1 cellular context compared by ENCODE assay signal in the genomic region with DNA sequence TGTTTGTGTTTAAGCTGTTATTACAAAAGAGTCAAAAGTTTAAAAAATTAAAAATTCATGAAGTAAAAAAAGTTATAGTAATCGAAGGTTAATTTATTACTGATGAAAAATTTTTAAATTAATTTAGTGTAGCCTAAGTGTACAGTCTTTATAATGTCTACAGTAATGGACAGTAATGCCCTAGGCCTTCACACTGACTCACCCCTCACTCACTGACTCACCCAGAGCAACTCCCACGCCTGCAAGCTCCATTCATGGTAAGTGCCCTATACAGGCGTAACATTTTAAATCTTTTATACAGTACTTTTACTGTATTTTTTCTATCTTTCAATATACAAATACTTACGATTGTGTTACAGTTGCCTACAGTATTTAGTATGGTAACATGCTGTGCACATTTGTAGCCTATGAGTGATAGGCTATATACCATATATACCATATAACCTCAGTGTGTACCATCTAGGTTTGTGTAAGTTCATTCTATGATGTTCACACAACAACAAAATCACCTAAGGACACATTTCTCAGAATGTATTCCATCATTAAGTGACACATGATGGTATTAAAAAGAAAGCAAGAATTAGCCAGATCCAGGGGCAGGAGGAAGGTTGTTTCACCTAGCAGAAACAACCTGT.
TF ChIP-seq lines count a peak whose summit lies in the region.

No MANE protein-coding gene starts in this region.

TF ChIP-seq in SK-N-SH, 30 proteins besides CTCF, POLR2A, EP300 and RAD21:
- TF ChIP-seq RXRA (IDR thresholded peaks at IDR 0.05; ENCODE audit: borderline replicate concordance, low read depth) (no peak), POLR2AphosphoS5 (IDR thresholded peaks at IDR 0.05; ENCODE audit: low read depth, low read length) (no peak), FOSL2 (IDR thresholded peaks at IDR 0.05; ENCODE audit: borderline replicate concordance, low read depth) (peak; percentile 83), MXI1 (IDR thresholded peaks at IDR 0.05; ENCODE audit: low read depth, low read length) (no peak), JUND (IDR thresholded peaks at IDR 0.05) (peak; percentile 69), RCOR1 (IDR thresholded peaks at IDR 0.05; ENCODE audit: low read length) (no peak)
- TF ChIP-seq, protein P1, sequence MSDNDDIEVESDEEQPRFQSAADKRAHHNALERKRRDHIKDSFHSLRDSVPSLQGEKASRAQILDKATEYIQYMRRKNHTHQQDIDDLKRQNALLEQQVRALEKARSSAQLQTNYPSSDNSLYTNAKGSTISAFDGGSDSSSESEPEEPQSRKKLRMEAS (IDR thresholded peaks at IDR 0.05; ENCODE audit: low read depth): no peak
